8 cellular contexts compared by ENCODE assay signal in the genomic region with DNA sequence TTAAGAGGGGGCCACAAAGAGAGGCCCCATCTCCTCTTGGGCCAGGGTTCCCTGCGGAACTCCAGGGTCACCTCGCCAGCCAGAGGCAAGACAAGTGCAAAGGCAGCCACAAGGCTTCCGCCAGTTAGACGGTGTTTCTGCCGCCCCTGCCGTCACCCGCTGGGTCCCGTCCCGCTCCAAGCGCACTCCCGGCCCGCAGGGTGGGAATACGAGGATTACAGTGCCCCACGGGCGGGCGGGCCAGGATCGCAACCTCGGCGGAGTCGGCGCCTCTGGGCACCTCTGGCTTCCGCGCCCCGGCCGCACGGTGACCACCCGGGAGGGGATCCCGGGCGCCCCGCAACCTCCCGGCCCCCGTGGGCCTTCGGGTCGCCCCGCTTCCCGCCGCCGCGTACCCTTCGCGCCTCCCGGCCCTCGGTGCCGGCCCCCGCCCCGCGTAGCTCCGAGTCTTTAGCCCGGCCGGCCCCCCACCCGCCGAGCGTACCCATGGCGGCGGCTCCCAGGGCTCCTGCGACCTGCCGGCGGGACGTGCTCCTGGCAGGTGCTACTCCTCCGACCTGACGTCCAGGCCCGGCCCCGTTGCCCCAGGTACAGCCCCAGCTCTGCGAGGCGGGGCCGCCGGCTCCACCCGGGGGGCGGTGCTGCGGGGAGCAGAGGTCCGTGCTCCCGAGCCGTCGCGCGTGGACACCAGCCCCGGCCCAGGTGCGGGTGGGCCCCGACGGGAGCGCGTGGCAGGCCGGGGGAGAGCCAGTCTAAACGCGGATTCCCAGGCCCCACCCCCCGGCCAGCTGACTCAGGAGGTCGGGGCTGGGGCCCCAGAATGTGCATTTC. TPM values are rescaled to one million over a fixed set of nuclear protein-coding genes. Genes with fewer than 3 reads are reported as not detected.
DNase-seq lines count a peak whose midpoint lies in the region; ATAC-seq lines count a peak whose summit lies in the region.

A gene with protein sequence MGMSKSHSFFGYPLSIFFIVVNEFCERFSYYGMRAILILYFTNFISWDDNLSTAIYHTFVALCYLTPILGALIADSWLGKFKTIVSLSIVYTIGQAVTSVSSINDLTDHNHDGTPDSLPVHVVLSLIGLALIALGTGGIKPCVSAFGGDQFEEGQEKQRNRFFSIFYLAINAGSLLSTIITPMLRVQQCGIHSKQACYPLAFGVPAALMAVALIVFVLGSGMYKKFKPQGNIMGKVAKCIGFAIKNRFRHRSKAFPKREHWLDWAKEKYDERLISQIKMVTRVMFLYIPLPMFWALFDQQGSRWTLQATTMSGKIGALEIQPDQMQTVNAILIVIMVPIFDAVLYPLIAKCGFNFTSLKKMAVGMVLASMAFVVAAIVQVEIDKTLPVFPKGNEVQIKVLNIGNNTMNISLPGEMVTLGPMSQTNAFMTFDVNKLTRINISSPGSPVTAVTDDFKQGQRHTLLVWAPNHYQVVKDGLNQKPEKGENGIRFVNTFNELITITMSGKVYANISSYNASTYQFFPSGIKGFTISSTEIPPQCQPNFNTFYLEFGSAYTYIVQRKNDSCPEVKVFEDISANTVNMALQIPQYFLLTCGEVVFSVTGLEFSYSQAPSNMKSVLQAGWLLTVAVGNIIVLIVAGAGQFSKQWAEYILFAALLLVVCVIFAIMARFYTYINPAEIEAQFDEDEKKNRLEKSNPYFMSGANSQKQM (minus strand): TSS at position 562 of the 831 bp plus-strand sequence. CDS start 74 bp downstream, at position 488.

- intact Hi-C loops in cardiac septum (cut with DNase I), result no loop called here
- intact Hi-C loops in Right ventricle myocardium inferior (cut with DNase I), result no loop called here

- peak; percentile 44 for DNase-seq in cardiac septum (ENCODE audit: low spot score)
- DNase-seq in Right ventricle myocardium inferior (ENCODE audit: missing footprints), result no peak
- DNase-seq in SJCRH30, result no peak

- no peaks in the 10 kb centered on the region for H3K9me3 ChIP-seq in muscle layer of duodenum (ENCODE audit: control insufficient read depth in 1 of 2, low read length in 2 of 2)
- peaks cover 4% of the 10 kb centered on the region for H3K9me3 ChIP-seq in SJCRH30 (replicated peaks)

- H3K27me3 ChIP-seq in muscle layer of duodenum (ENCODE audit: low read depth, low read length), result peaks cover 5% of the 10 kb centered on the region
- no peaks in the 10 kb centered on the region for H3K27me3 ChIP-seq in SJCRH30

- H3K36me3 ChIP-seq in muscle layer of duodenum (ENCODE audit: control insufficient read depth in 1 of 2, insufficient read depth in 2 of 2, low read length in 2 of 2), result no peaks in the 10 kb centered on the region
- H3K36me3 ChIP-seq in SJCRH30, result no peaks in the 10 kb centered on the region

- peak within 1 kb of the TSS; percentile 42 to 63 for H3K4me3 ChIP-seq in muscle layer of duodenum (ENCODE audit: low read depth in 1 of 2, low read length in 2 of 2)
- no peak within 1 kb of the TSS for H3K4me3 ChIP-seq in SJCRH30

- no peak for ATAC-seq in Right ventricle myocardium inferior
- peak; percentile 51 for ATAC-seq in esophagus mucosa
- ATAC-seq in HG02973 (IDR thresholded peaks at IDR 0.05; ENCODE audit: unreplicated experiment), result no peak
- no peak for ATAC-seq in HG03457 (IDR thresholded peaks at IDR 0.05; ENCODE audit: unreplicated experiment)
- ATAC-seq in HG03571 (IDR thresholded peaks at IDR 0.05; ENCODE audit: unreplicated experiment), result no peak

- H3K27ac ChIP-seq in muscle layer of duodenum (ENCODE audit: low read length) (no peak within 1 kb of the TSS), SJCRH30 (no peak within 1 kb of the TSS)

- peaks cover 0 to 17% of the 10 kb centered on the region in 2 donors for H3K4me1 ChIP-seq in muscle layer of duodenum (ENCODE audit: control insufficient read depth in 1 of 2, insufficient read depth in 2 of 2, low read length in 2 of 2)
- H3K4me1 ChIP-seq in SJCRH30, result 0 out of 2 replicates have a peak, but pooled peaks cover 4% of the 10 kb centered on the region

RNA-seq across cellular contexts. Expression of the gene that starts here (rescaled TPM):
- not detected for total RNA-seq in cardiac septum
- total RNA-seq in Right ventricle myocardium inferior, result not detected
- total RNA-seq in esophagus mucosa, result 2.9 TPM
- total RNA-seq in SJCRH30 (2014; rRNA removed; shearing (Covaris generic)), result 0.12 TPM in 1 of 2 replicates, not detected in the other

Comparison
In these comparisons a context has a peak if more than half of its experiments do, and no peak if none do; other contexts are left out.
1. Peak in DNase-seq in cardiac septum; RNA of the gene not detected or under 1 TPM.